28 cellular contexts compared by ENCODE assay signal in genomic region chr7:17854297-17855047, GRCh38.
A peak's percentile ranks its signal among the peaks of the same experiment; 100 is the strongest.
DNase-seq lines count a peak whose midpoint lies in the region; ATAC-seq, FAIRE-seq and TF ChIP-seq lines count a peak whose summit lies in the region.
"Had no signal": no experiment of that assay in that cellular context is flagged by ENCODE, and none has a peak within 500 bp of the region (broad histone marks: within the 10 kb centered on the region; RNA-seq: fewer than 3 reads in every experiment).

No MANE protein-coding gene starts in this region.

- intact Hi-C loops in GM12878 (cut with micrococcal nuclease; ENCODE audit: unreplicated experiment): no loop called here
- intact Hi-C loops in cardiac septum (cut with DNase I): no loop called here
- intact Hi-C loops in left lung (cut with DNase I): no loop called here

- H2AFZ ChIP-seq in GM12878 (ENCODE audit: control insufficient read depth, low read depth, low read length): no peak overlapping the region

- no peaks in the 10 kb centered on the region for H3K4me1 ChIP-seq in GM12878 (ENCODE audit: control insufficient read depth, insufficient read depth, low read length)
- peaks cover 0 to 8% of the 10 kb centered on the region in 2 donors for H3K4me1 ChIP-seq in left lung
- H3K4me1 ChIP-seq: right lobe of liver had no signal

- ATAC-seq in GM18868 (IDR thresholded peaks at IDR 0.05; ENCODE audit: unreplicated experiment) (peak; percentile 58), HG03442 (IDR thresholded peaks at IDR 0.05; ENCODE audit: unreplicated experiment) (peak; percentile 48), GM12878 (peak; percentile 41; the same call in 2 of the 3 replicates), left lung (no peak)
- ATAC-seq: mucosa of descending colon, right lobe of liver had no signal

- TF ChIP-seq POLR2A in GM12878 (IDR thresholded peaks at IDR 0.05; ENCODE audit: low read depth, low read length): no peak

- POLR2A ChIA-PET in GM12878 (lab: Charles Lee): no interaction called here

- no peak overlapping the region for H3K9ac ChIP-seq in GM12878 (ENCODE audit: control insufficient read depth, insufficient read depth, low read length)

- no peaks in the 10 kb centered on the region for H3K36me3 ChIP-seq in GM12878 (ENCODE audit: control insufficient read depth in 2 of 2, insufficient read depth in 2 of 2, low read length in 1 of 2)
- peaks cover 0 to 15% of the 10 kb centered on the region in 2 donors for H3K36me3 ChIP-seq in left lung
- H3K36me3 ChIP-seq: right lobe of liver, thoracic aorta, WERI-Rb-1 had no signal

- in situ Hi-C loops in GM12878 (cut with MboI): no loop called here

- SMC1A ChIA-PET in GM12878 (lab: Charles Lee; ENCODE audit: uncharacterized antibody, unreplicated experiment): interaction anchor here (0.6 to 1.8 kb wide), 3 partner anchors 10 to 132 kb away, joined by 3 to 8 read pairs (median 5); no protein-coding TSS in a partner anchor

- no peak overlapping the region for H3K4me2 ChIP-seq in GM12878 (ENCODE audit: control insufficient read depth, insufficient read depth)

- 30% methylated on average over 3 of the region's 3 CpGs for WGBS in GM12878 (ENCODE audit: insufficient coverage, insufficient replicate concordance, low lambda C conversion rate, missing lambda C conversion rate)

- peaks cover 4% of the 10 kb centered on the region; the same call in 2 of the 3 replicates for H3K9me3 ChIP-seq in GM12878 (replicated peaks; ENCODE audit: control insufficient read depth, insufficient read depth, low read length)
- peaks cover 0 to 11% of the 10 kb centered on the region in 2 donors for H3K9me3 ChIP-seq in left lung
- H3K9me3 ChIP-seq: mucosa of descending colon, right lobe of liver had no signal

- H3K4me3 ChIP-seq in GM12878 (no peak overlapping the region), left lung (no peak overlapping the region)
- H3K4me3 ChIP-seq: mucosa of descending colon, right lobe of liver, SK-N-MC, thoracic aorta had no signal

- no peaks in the 10 kb centered on the region for H3K79me2 ChIP-seq in GM12878 (ENCODE audit: control insufficient read depth, insufficient read depth, low read length)

- DNase-seq in EH (ENCODE audit: low read depth): peak; percentile 11
- no peak for DNase-seq in GM12878 (ENCODE audit: low read depth, low spot score)
- no peak for DNase-seq in frontal cortex (ENCODE audit: low spot score in 2 of 2)
- no peak for DNase-seq in cardiac septum (ENCODE audit: low spot score)
- no peak for DNase-seq in left lung
- DNase-seq: activated CD4-positive, alpha-beta T cell treated with anti-CD3 and anti-CD28 coated beads, Interleukin-2, amount 50 U/mL, for 4 hours; activated naive CD4-positive, alpha-beta T cell treated with anti-CD3 and anti-CD28 coated beads, Interleukin-2, amount 10 ng/mL, durations not matched to agents 7 days and 5 days; activated T-cell treated with anti-CD3 and anti-CD28 coated beads, Interleukin-2, amount 50 U/mL, for 1 hour; caudate nucleus; mucosa of descending colon; NCI-H1092; NCI-H187 treated with DMSO at 0.1 percent for 48 hours; NCI-H345; NCI-H82; posterior cingulate gyrus; right lobe of liver; stimulated activated CD4-positive, alpha-beta T cell treated with anti-CD3 and anti-CD28 coated beads, Interleukin-12 subunit alpha, Interleukin-12 subunit beta, amount 100 ng/mL, for 4 hours; stimulated activated CD4-positive, alpha-beta T cell treated with anti-CD3 and anti-CD28 coated beads, Interleukin-4, amount 100 ng/mL, for 24 hours; stimulated activated naive CD4-positive, alpha-beta T cell; WERI-Rb-1 had no signal

- TF ChIP-seq CTCF in GM12878 (IDR thresholded peaks at IDR 0.05 in 2 of 3, conservative IDR thresholded peaks at IDR 0.05 in 1 of 3; ENCODE audit: control insufficient read depth in 2 of 3, extremely low read depth in 1 of 3, insufficient read depth in 1 of 3, low read depth in 3 of 3, low read length in 3 of 3) (no peak), left lung (IDR thresholded peaks at IDR 0.05) (no peak)

- CTCF ChIA-PET in GM12878 (lab: Yijun Ruan, JAX): no interaction called here

- no peak for TF ChIP-seq RAD21 in GM12878 (IDR thresholded peaks at IDR 0.05; ENCODE audit: insufficient read depth, low read depth, low read length)

- RAD21 ChIA-PET in GM12878 (lab: Charles Lee; ENCODE audit: unreplicated experiment): no interaction called here

- FAIRE-seq in GM12878 (lab: Jason Lieb, UNC) (no peak), frontal cortex (lab: Jason Lieb, UNC) (no peak)
- FAIRE-seq: D721Med, endometrium, keratinocyte had no signal

- H3K27ac ChIP-seq in GM12878 (ENCODE audit: control insufficient read depth, insufficient read depth) (no peak overlapping the region), left lung (no peak overlapping the region)
- H3K27ac ChIP-seq: C4-2B, right lobe of liver, SK-N-MC, thoracic aorta, WERI-Rb-1 had no signal

- H3K27me3 ChIP-seq in GM12878 (replicated peaks in 1 of 2; ENCODE audit: control insufficient read depth in 2 of 2, insufficient read depth in 2 of 2, low read length in 1 of 2) (no peaks in the 10 kb centered on the region), left lung (no peaks in the 10 kb centered on the region)
- H3K27me3 ChIP-seq: right lobe of liver had no signal

- no TSS peak for BruUV-seq in GM12878 (replicated peaks; lab: Mats Ljungman, UMichigan)

- H4K20me1 ChIP-seq in GM12878 (ENCODE audit: control insufficient read depth, insufficient read depth): no peaks in the 10 kb centered on the region

- TF ChIP-seq EP300 in GM12878 (IDR thresholded peaks at IDR 0.05; ENCODE audit: borderline replicate concordance in 1 of 2, control insufficient read depth in 1 of 2, low read depth in 2 of 2, low read length in 2 of 2): no peak

TF ChIP-seq in GM12878, 131 proteins besides CTCF, POLR2A, EP300 and RAD21 (continues in another document):
- TF ChIP-seq RB1 (IDR thresholded peaks at IDR 0.05; ENCODE audit: borderline replicate concordance) (no peak), RELB (IDR thresholded peaks at IDR 0.05; ENCODE audit: low read depth) (no peak), BCL11A (IDR thresholded peaks at IDR 0.05; ENCODE audit: low read depth, low read length) (no peak), RAD51 (IDR thresholded peaks at IDR 0.05) (no peak), ZNF592 (IDR thresholded peaks at IDR 0.05) (no peak), JUNB (IDR thresholded peaks at IDR 0.05) (peak; percentile 60), ZNF622 (IDR thresholded peaks at IDR 0.05) (no peak), MAX (IDR thresholded peaks at IDR 0.05; ENCODE audit: low read depth, low read length) (no peak)
